20 cellular contexts compared by ENCODE assay signal in the genomic region with DNA sequence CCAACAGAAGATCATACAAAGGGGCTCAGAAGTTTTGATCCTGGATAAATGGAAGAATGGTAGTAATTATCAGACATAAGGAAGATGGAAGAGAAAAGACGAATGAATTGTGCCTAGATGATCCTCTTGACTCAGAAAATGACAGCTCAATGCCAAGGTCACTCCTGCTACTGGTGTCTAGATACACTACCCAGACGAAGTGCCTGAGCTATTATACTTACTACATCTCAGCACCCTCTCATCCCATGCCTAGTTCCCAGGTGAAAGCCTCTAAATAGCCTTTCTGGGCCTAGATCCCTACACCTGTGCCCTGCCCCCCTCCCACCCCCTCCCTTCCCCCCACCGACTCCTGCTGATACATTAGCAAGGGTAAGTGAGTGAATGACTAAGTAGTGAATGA. TPM values are rescaled to one million over a fixed set of nuclear protein-coding genes. Genes with fewer than 3 reads are reported as not detected.
DNase-seq lines count a peak whose midpoint lies in the region; ATAC-seq, FAIRE-seq and TF ChIP-seq lines count a peak whose summit lies in the region.
"Had no signal": no experiment of that assay in that cellular context is flagged by ENCODE, and none has a peak within 500 bp of the region (broad histone marks: within the 10 kb centered on the region; RNA-seq: fewer than 3 reads in every experiment).

No MANE protein-coding gene starts in this region.

- TF ChIP-seq CTCF in heart left ventricle (IDR thresholded peaks at IDR 0.05), result no peak
- no peak for TF ChIP-seq CTCF in A549 (IDR thresholded peaks at IDR 0.05)
- no peak for TF ChIP-seq CTCF in PC-3 (conservative IDR thresholded peaks at IDR 0.05; ENCODE audit: low read depth, low read length)
- TF ChIP-seq CTCF in D721Med (IDR thresholded peaks at IDR 0.05; ENCODE audit: insufficient read depth, missing control alignments), result no peak

- no peaks in the 10 kb centered on the region for H3K9me2 ChIP-seq in PC-3 (replicated peaks; ENCODE audit: low read length)

- H2AFZ ChIP-seq in PC-3 (ENCODE audit: low read length), result no peak overlapping the region

- H3K36me3 ChIP-seq in heart left ventricle (peaks cover 0 to 13% (median 0%) of the 10 kb centered on the region in 9 donors), PC-3 (ENCODE audit: low read depth, low read length) (no peaks in the 10 kb centered on the region), SJCRH30 (no peaks in the 10 kb centered on the region)

- no TSS peak for BruUV-seq in PC-3 (replicated peaks; lab: Mats Ljungman, UMichigan)

- no peak for TF ChIP-seq POLR2A in heart left ventricle (IDR thresholded peaks at IDR 0.05)
- no peak for TF ChIP-seq POLR2A in A549 (IDR thresholded peaks at IDR 0.05; ENCODE audit: low read length)

- H3K27me3 ChIP-seq in heart left ventricle, result no peaks in the 10 kb centered on the region
- H3K27me3 ChIP-seq in right cardiac atrium (ENCODE audit: control insufficient read depth, insufficient read depth), result no peaks in the 10 kb centered on the region
- no peaks in the 10 kb centered on the region for H3K27me3 ChIP-seq in PC-3 (ENCODE audit: low read length)
- H3K27me3 ChIP-seq in SJCRH30, result peaks cover 3% of the 10 kb centered on the region; the same call in 1 of the 2 replicates

- H3K9ac ChIP-seq in PC-3 (ENCODE audit: low read length), result peak overlapping the region; percentile 66; the same call in 1 of the 2 replicates

- H3K27ac ChIP-seq in heart left ventricle (peak overlapping the region in 2 of 12 donors; percentile 23 to 39), right cardiac atrium (ENCODE audit: low read length) (no peak overlapping the region), A549 (peak overlapping the region; percentile 81 to 84), PC-3 (ENCODE audit: low read length) (peak overlapping the region; percentile 93), SJCRH30 (no peak overlapping the region)

- H3K79me2 ChIP-seq in PC-3 (ENCODE audit: low read length), result no peaks in the 10 kb centered on the region

- no peak for TF ChIP-seq EP300 in A549 (IDR thresholded peaks at IDR 0.05)

- H3K4me2 ChIP-seq in A549, result peak overlapping the region; percentile 65
- no peak overlapping the region for H3K4me2 ChIP-seq in PC-3 (ENCODE audit: low read length)

- no peak for TF ChIP-seq RAD21 in A549 (conservative IDR thresholded peaks at IDR 0.05 in 1 of 2, IDR thresholded peaks at IDR 0.05 in 1 of 2)

- no peaks in the 10 kb centered on the region for H3K9me3 ChIP-seq in heart left ventricle
- no peaks in the 10 kb centered on the region for H3K9me3 ChIP-seq in right cardiac atrium (ENCODE audit: control insufficient read depth, low read length)
- H3K9me3 ChIP-seq in A549, result no peaks in the 10 kb centered on the region
- no peaks in the 10 kb centered on the region for H3K9me3 ChIP-seq in PC-3 (ENCODE audit: low read length)
- H3K9me3 ChIP-seq in SJCRH30 (replicated peaks), result no peaks in the 10 kb centered on the region
- H3K9me3 ChIP-seq: Caco-2 had no signal

- no peak overlapping the region for H3K4me3 ChIP-seq in heart left ventricle
- no peak overlapping the region for H3K4me3 ChIP-seq in right cardiac atrium (ENCODE audit: low read length)
- no peak overlapping the region for H3K4me3 ChIP-seq in A549
- H3K4me3 ChIP-seq in PC-3 (ENCODE audit: low read length), result no peak overlapping the region
- H3K4me3 ChIP-seq in SJCRH30, result no peak overlapping the region

- POLR2A ChIA-PET in A549 (lab: Yijun Ruan, JAX), result no interaction called here
- POLR2A ChIA-PET in PC-3 (lab: Charles Lee; ENCODE audit: unreplicated experiment), result no interaction called here

- ATAC-seq in heart left ventricle, result peak in 3 of 4 donors; percentile 14 to 52 (median 44)
- ATAC-seq in right cardiac atrium, result no peak
- ATAC-seq in A549, result no peak
- no peak for ATAC-seq in PC-3

- DNase-seq in heart left ventricle (no peak), right cardiac atrium (no peak), A549 (ENCODE audit: low read depth in 1 of 2, low spot score in 1 of 2) (no peak), PC-3 (no peak), iPS-NIHi7 (ENCODE audit: extremely low spot score) (peak; percentile 15), SJCRH30 (no peak), D721Med (ENCODE audit: insufficient read length, low spot score) (no peak), NCI-H2227 treated with DMSO at 0.1 percent for 48 hours (lab: John Stamatoyannopoulos, UW) (no peak)
- DNase-seq: 8988T; C1 segment of cervical spinal cord; Caco-2; CD4-positive, alpha-beta memory T cell; DMS 273 treated with DMSO at 0.1 percent for 48 hours; DND-41; H7; HCEC 1CT had no signal

- H4K20me1 ChIP-seq in PC-3 (ENCODE audit: low read length), result no peaks in the 10 kb centered on the region

- no peaks in the 10 kb centered on the region for H3F3A ChIP-seq in PC-3 (ENCODE audit: low read length, unreplicated experiment)

- FAIRE-seq in A549 (lab: Jason Lieb, UNC) (no peak), D721Med (lab: Jason Lieb, UNC) (no peak)
- FAIRE-seq: G401.6, GM12892, H1 had no signal

- WGBS in heart left ventricle, 4 donors, result 26 to 48% (median 42%) methylated on average over 3 of the region's 3 CpGs
- 61% methylated on average over 3 of the region's 3 CpGs for WGBS in right cardiac atrium
- WGBS in A549 (ENCODE audit: missing lambda C conversion rate), result 58% methylated on average over 2 of the region's 3 CpGs

- H3K4me1 ChIP-seq in heart left ventricle (peaks cover 0 to 72% (median 18%) of the 10 kb centered on the region in 12 donors), right cardiac atrium (ENCODE audit: control insufficient read depth, insufficient read depth, low read length) (peaks cover 4% of the 10 kb centered on the region), A549 (peaks cover 99% of the 10 kb centered on the region), PC-3 (ENCODE audit: insufficient read depth, low read length) (peaks cover 65% of the 10 kb centered on the region), SJCRH30 (no peaks in the 10 kb centered on the region)

- CTCF ChIA-PET in A549 (lab: Yijun Ruan, JAX), result interaction anchor here (2.3 kb wide), 1 partner anchor 160 kb away, joined by 10 read pairs; no protein-coding TSS in a partner anchor
- CTCF ChIA-PET in PC-3 (lab: Charles Lee), result no interaction called here

- intact Hi-C loops in heart left ventricle (cut with DNase I), result no loop called here
- intact Hi-C loops in right cardiac atrium (cut with DNase I), result no loop called here
- intact Hi-C loops in PC-3 (cut with micrococcal nuclease), result loop anchor here (5.0 kb wide), 2 partner anchors 63 to 107 kb away; no protein-coding TSS in a partner anchor

TF ChIP-seq in A549, 52 proteins besides CTCF, POLR2A, EP300 and RAD21:
- TF ChIP-seq CEBPB (IDR thresholded peaks at IDR 0.05) (no peak), CHD4 (IDR thresholded peaks at IDR 0.05; ENCODE audit: borderline replicate concordance) (no peak), JUNB (IDR thresholded peaks at IDR 0.05) (no peak), REST (IDR thresholded peaks at IDR 0.05) (no peak), HOXB5 (CRISPR knock-in tag; IDR thresholded peaks at IDR 0.05) (no peak), MAZ (IDR thresholded peaks at IDR 0.05; ENCODE audit: borderline replicate concordance, low read depth, low read length) (no peak), NR3C1 (IDR thresholded peaks at IDR 0.05) (no peak), SMC3 (IDR thresholded peaks at IDR 0.05) (no peak), CBX2 (IDR thresholded peaks at IDR 0.05; ENCODE audit: borderline replicate concordance, low read depth) (no peak)
- TF ChIP-seq, protein P1, sequence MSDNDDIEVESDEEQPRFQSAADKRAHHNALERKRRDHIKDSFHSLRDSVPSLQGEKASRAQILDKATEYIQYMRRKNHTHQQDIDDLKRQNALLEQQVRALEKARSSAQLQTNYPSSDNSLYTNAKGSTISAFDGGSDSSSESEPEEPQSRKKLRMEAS (IDR thresholded peaks at IDR 0.05), result no peak

RNA-seq across cellular contexts. Expression of gene PDE1C, which starts 25.5 kb away (rescaled TPM):
- 100 to 1,000 TPM in 8 of 9 donors, 10 to 100 TPM in 1; 63.7 to 307 (median 143) TPM for total RNA-seq in heart left ventricle
- 10 to 100 TPM; 35.3 to 42.9 TPM for polyA plus RNA-seq in heart left ventricle
- 10 to 100 TPM; 89.8 to 94.4 (median 91.7) TPM for total RNA-seq in right cardiac atrium
- 23.2 TPM for polyA plus RNA-seq in right cardiac atrium
- 11.0 and 17.0 TPM in 2 replicates for polyA plus RNA-seq in A549 (2011; rRNA removed)
- polyA plus RNA-seq in A549 (2012; cell fraction: cytosol; rRNA removed), result 3.2 and 3.6 TPM in 2 replicates
- 6.1 and 10.4 TPM in 2 replicates for polyA plus RNA-seq in A549 (2012; cell fraction: nucleus; rRNA removed)
- 8.0 to 8.5 TPM (median 8.1 TPM) in 3 replicates for polyA plus RNA-seq in A549 (2017; fragmentation: RNase III; extraction: RNeasy Plus Mini Kit Qiagen cat#74134 plus additional on column Dnase treatment)
- 42.7 and 54.3 TPM in 2 replicates for polyA minus RNA-seq in A549 (2011; rRNA and poly(A)+ RNA removed)
- total RNA-seq in PC-3 (2014; rRNA removed), result 14.1 and 14.4 TPM in 2 replicates
- total RNA-seq in SJCRH30 (2014; rRNA removed; shearing (Covaris generic)), result 0.02 TPM in 1 of 2 replicates, not detected in the other
- total RNA-seq: A673; Caco-2; CD4-positive, alpha-beta memory T cell had no signal
- polyA plus RNA-seq: CD4-positive, alpha-beta memory T cell had no signal

Comparison
In these comparisons a context has a peak if more than half of its experiments do, and no peak if none do; other contexts are left out.
1. ATAC-seq: peak in heart left ventricle (3 of 4); none in right cardiac atrium (0 of 2), A549 (0 of 2) and PC-3 (single experiment).
2. H3K27ac ChIP-seq: peak in A549 (2 of 2) and PC-3 (single experiment); none in right cardiac atrium (single experiment) and SJCRH30 (single experiment).
3. RNA of gene PDE1C, which starts 25.5 kb away (total RNA-seq): 63.7 to 307 TPM in heart left ventricle, 89.8 to 94.4 TPM in right cardiac atrium and 14.1 to 14.4 TPM in PC-3; 0.02 TPM in SJCRH30; every median in the first group is over 10 times any median in the second.